ENCODE assay signal across 8 cellular contexts in genomic region chr18:9771261-9771976, GRCh38.
DNase-seq lines count a peak whose midpoint lies in the region; ATAC-seq and TF ChIP-seq lines count a peak whose summit lies in the region.

No MANE protein-coding gene starts in this region.

- DNase-seq in AG20443 (ENCODE audit: low spot score) (peak; percentile 88), GM19238 (ENCODE audit: insufficient read length, low spot score) (peak; percentile 38), LoVo (ENCODE audit: low spot score) (peak; percentile 83), chondrocyte (ENCODE audit: low spot score) (no peak), left lobe of liver (ENCODE audit: low spot score) (peak; percentile 80), NCI-H345 (lab: John Stamatoyannopoulos, UW) (no peak)
- DNase-seq in activated CD4-positive, CD25-positive, alpha-beta regulatory T cell treated with anti-CD3 and anti-CD28 coated beads, Interleukin-2, amount 50 U/mL, for 16 hours (ENCODE audit: low read depth, low spot score), result peak; percentile 21
- DNase-seq in stimulated activated CD4-positive, alpha-beta T cell treated with anti-CD3 and anti-CD28 coated beads, Interleukin-2, amount 100 ng/mL, for 24 hours, result peak; percentile 63 to 77

- H3K27me3 Mint-ChIP-seq in chondrocyte (ENCODE audit: low read depth), result no peaks in the 10 kb centered on the region

- TF ChIP-seq CTCF in chondrocyte (IDR thresholded peaks at IDR 0.05), result peak; percentile 95

- H3K4me3 Mint-ChIP-seq in chondrocyte (ENCODE audit: unreplicated experiment), result peak overlapping the region; percentile 17

- H3K4me1 Mint-ChIP-seq in chondrocyte (ENCODE audit: low read depth), result peaks cover 32% of the 10 kb centered on the region

- H3K27ac Mint-ChIP-seq in chondrocyte (ENCODE audit: unreplicated experiment), result peak overlapping the region; percentile 82

- peaks cover 5% of the 10 kb centered on the region for H3K9me3 Mint-ChIP-seq in chondrocyte (ENCODE audit: low read depth)

- peak; percentile 98 for ATAC-seq in left lobe of liver

- H3K36me3 Mint-ChIP-seq in chondrocyte (ENCODE audit: low read depth), result peaks cover 3% of the 10 kb centered on the region

Comparison
In these comparisons a context has a peak if more than half of its experiments do, and no peak if none do; other contexts are left out.
1. DNase-seq: peak in AG20443 (single experiment), GM19238 (single experiment), LoVo (single experiment), activated CD4-positive, CD25-positive, alpha-beta regulatory T cell treated with anti-CD3 and anti-CD28 coated beads, Interleukin-2, amount 50 U/mL, for 16 hours (single experiment), left lobe of liver (single experiment) and stimulated activated CD4-positive, alpha-beta T cell treated with anti-CD3 and anti-CD28 coated beads, Interleukin-2, amount 100 ng/mL, for 24 hours (2 of 2); none in chondrocyte (single experiment) and NCI-H345 (single experiment).